Comparison of ENCODE assay signal across 8 cellular contexts in genomic region chr9:121059998-121060636, GRCh38. TPM values are rescaled to one million over a fixed set of nuclear protein-coding genes. Genes with fewer than 3 reads are reported as not detected.
DNase-seq lines count a peak whose midpoint lies in the region; ATAC-seq and TF ChIP-seq lines count a peak whose summit lies in the region.

No MANE protein-coding gene starts in this region.

- no peaks in the 10 kb centered on the region for H3K36me3 ChIP-seq in WERI-Rb-1

- no peak overlapping the region for H3K4me3 ChIP-seq in WERI-Rb-1 (ENCODE audit: low read depth, low read length)

- ATAC-seq in HG02981 (IDR thresholded peaks at IDR 0.05; ENCODE audit: unreplicated experiment): no peak
- no peak for ATAC-seq in HG02759 (IDR thresholded peaks at IDR 0.05; ENCODE audit: unreplicated experiment)

- no peaks in the 10 kb centered on the region for H3K27me3 ChIP-seq in WERI-Rb-1 (ENCODE audit: insufficient read depth, low read depth, severe bottlenecking)

- H3K27ac ChIP-seq in WERI-Rb-1: no peak overlapping the region

- peaks cover 6% of the 10 kb centered on the region for H3K9me3 ChIP-seq in WERI-Rb-1 (ENCODE audit: severe bottlenecking)

- TF ChIP-seq CTCF in GM10266 (IDR thresholded peaks at IDR 0.05; ENCODE audit: control insufficient read depth, insufficient read depth, low read depth, missing control alignments): peak; percentile 74
- TF ChIP-seq CTCF in WERI-Rb-1 (IDR thresholded peaks at IDR 0.05; ENCODE audit: low read depth, low read length): peak; percentile 71

- DNase-seq in AG20443 (ENCODE audit: low spot score): peak; percentile 71
- peak; percentile 47 for DNase-seq in GM10266 (ENCODE audit: extremely low spot score)
- DNase-seq in NCI-H2029 treated with DMSO at 0.1 percent for 48 hours (lab: John Stamatoyannopoulos, UW): peak; percentile 30
- peak; percentile 61 for DNase-seq in WERI-Rb-1
- peak; percentile 52 for DNase-seq in globus pallidus (ENCODE audit: low spot score)
- DNase-seq in pulmonary artery endothelial cell (ENCODE audit: low read depth, low spot score): peak; percentile 46

RNA-seq across cellular contexts. Expression of gene C5, which starts 10.0 kb away (rescaled TPM):
- 3.8 and 4.3 TPM in 2 replicates for total RNA-seq in pulmonary artery endothelial cell

RNA-seq across cellular contexts. Expression of gene CNTRL, which starts 14.6 kb away (rescaled TPM):
- 8.9 and 13.3 TPM in 2 replicates for total RNA-seq in pulmonary artery endothelial cell
